In the genomic region with DNA sequence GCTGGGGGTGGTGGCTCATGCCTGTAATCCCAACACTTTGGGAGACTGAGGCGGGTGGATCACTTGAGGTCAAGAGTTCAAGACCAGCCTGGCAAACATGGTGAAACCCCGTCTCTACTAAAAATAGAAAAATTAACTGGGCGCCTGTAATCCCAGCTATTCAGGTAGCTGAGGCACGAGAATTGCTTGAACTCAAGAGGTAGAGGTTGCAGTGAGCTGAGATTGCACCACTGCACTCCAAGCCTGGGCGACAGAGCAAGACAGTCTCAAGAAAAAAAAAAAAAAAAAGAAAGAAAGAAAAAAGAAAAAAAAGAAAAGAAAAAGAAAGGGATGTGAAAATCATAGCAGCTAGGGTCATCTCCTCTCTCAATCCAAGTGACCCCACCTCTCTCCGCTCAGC, we compare ENCODE assay signal across 8 cellular contexts. TPM values are rescaled to one million over a fixed set of nuclear protein-coding genes. Genes with fewer than 3 reads are reported as not detected.
DNase-seq lines count a peak whose midpoint lies in the region; ATAC-seq and TF ChIP-seq lines count a peak whose summit lies in the region.
"Not testable (repeated sequence)": the region's sequence is repeated elsewhere in the genome, so short reads cannot be mapped to it uniquely, and the experiment has no call there.

No MANE protein-coding gene starts in this region.

- H3K27me3 ChIP-seq in CD4-positive, alpha-beta memory T cell (ENCODE audit: insufficient read depth, low read length); WERI-Rb-1 (ENCODE audit: insufficient read depth, low read depth, severe bottlenecking); heart left ventricle; lower lobe of right lung (ENCODE audit: low read depth); skeletal muscle tissue (ENCODE audit: control insufficient read depth in 3 of 3, insufficient read depth in 3 of 3, low read length in 3 of 3); uterus: not testable (repeated sequence)

- H3K27me3 Mint-ChIP-seq in CD4-positive, alpha-beta memory T cell; activated naive CD8-positive, alpha-beta T cell treated with anti-CD3 and anti-CD28 coated beads, Interleukin-2, amount 50 U/mL, for 24 hours; natural killer cell treated with Interleukin-12 subunit alpha and Interleukin-12 subunit beta and Interleukin-15 and Interleukin-18, amount 100 ng/mL, for 72 hours: not testable (repeated sequence)

- H3K9me3 Mint-ChIP-seq in CD4-positive, alpha-beta memory T cell; activated naive CD8-positive, alpha-beta T cell treated with anti-CD3 and anti-CD28 coated beads, Interleukin-2, amount 50 U/mL, for 24 hours; natural killer cell treated with Interleukin-12 subunit alpha and Interleukin-12 subunit beta and Interleukin-15 and Interleukin-18, amount 100 ng/mL, for 72 hours: not testable (repeated sequence)

- not testable (repeated sequence) for TF ChIP-seq CTCF in WERI-Rb-1 (IDR thresholded peaks at IDR 0.05; ENCODE audit: low read depth, low read length); heart left ventricle (IDR thresholded peaks at IDR 0.05); lower lobe of right lung (IDR thresholded peaks at IDR 0.05); uterus (IDR thresholded peaks at IDR 0.05)

- intact Hi-C loops in CD4-positive, alpha-beta memory T cell (cut with micrococcal nuclease); lower lobe of right lung (cut with DNase I): not testable (repeated sequence)
- intact Hi-C loops in heart left ventricle (cut with DNase I) (loop anchor here in 6 of 10 donors (5.0 to 10.0 kb wide), 5 partner anchors 33 to 270 kb away; a partner anchor contains a TSS), uterus (cut with DNase I; ENCODE audit: low total_unique reads) (loop anchor here (5.0 kb wide), 1 partner anchor 58 kb away; no protein-coding TSS in a partner anchor)

- peak overlapping the region; percentile 59 to 88 (median 82) for H3K27ac Mint-ChIP-seq in CD4-positive, alpha-beta memory T cell
- peak overlapping the region; percentile 25 for H3K27ac Mint-ChIP-seq in activated naive CD8-positive, alpha-beta T cell treated with anti-CD3 and anti-CD28 coated beads, Interleukin-2, amount 50 U/mL, for 24 hours
- peak overlapping the region; percentile 47 to 64 for H3K27ac Mint-ChIP-seq in natural killer cell treated with Interleukin-12 subunit alpha and Interleukin-12 subunit beta and Interleukin-15 and Interleukin-18, amount 100 ng/mL, for 72 hours

- peaks cover 72% of the 10 kb centered on the region for H3K36me3 ChIP-seq in CD4-positive, alpha-beta memory T cell (ENCODE audit: insufficient read depth, low read length)
- H3K36me3 ChIP-seq in WERI-Rb-1 (peaks cover 57% of the 10 kb centered on the region), heart left ventricle (peaks cover 0 to 32% (median 27%) of the 10 kb centered on the region in 9 donors), lower lobe of right lung (peaks cover 26% of the 10 kb centered on the region)
- H3K36me3 ChIP-seq in skeletal muscle tissue (ENCODE audit: control insufficient read depth in 3 of 3, insufficient read depth in 3 of 3, low read length in 3 of 3); uterus: not testable (repeated sequence)

- not testable (repeated sequence) for H3K4me3 Mint-ChIP-seq in CD4-positive, alpha-beta memory T cell; activated naive CD8-positive, alpha-beta T cell treated with anti-CD3 and anti-CD28 coated beads, Interleukin-2, amount 50 U/mL, for 24 hours; natural killer cell treated with Interleukin-12 subunit alpha and Interleukin-12 subunit beta and Interleukin-15 and Interleukin-18, amount 100 ng/mL, for 72 hours

- not testable (repeated sequence) for H3K9ac ChIP-seq in skeletal muscle tissue (ENCODE audit: low read depth in 1 of 3, low read length in 3 of 3)

- not testable (repeated sequence) for TF ChIP-seq POLR2A in heart left ventricle (IDR thresholded peaks at IDR 0.05); uterus (IDR thresholded peaks at IDR 0.05)

- H3K36me3 Mint-ChIP-seq in CD4-positive, alpha-beta memory T cell: peaks cover 56 to 75% of the 10 kb centered on the region in 2 donors
- H3K36me3 Mint-ChIP-seq in activated naive CD8-positive, alpha-beta T cell treated with anti-CD3 and anti-CD28 coated beads, Interleukin-2, amount 50 U/mL, for 24 hours (ENCODE audit: low read depth): peaks cover 24% of the 10 kb centered on the region
- H3K36me3 Mint-ChIP-seq in natural killer cell treated with Interleukin-12 subunit alpha and Interleukin-12 subunit beta and Interleukin-15 and Interleukin-18, amount 100 ng/mL, for 72 hours: peaks cover 13% of the 10 kb centered on the region

- not testable (repeated sequence) for H3K27ac ChIP-seq in CD4-positive, alpha-beta memory T cell (ENCODE audit: low read depth, low read length)
- H3K27ac ChIP-seq in WERI-Rb-1 (peak overlapping the region; percentile 77), heart left ventricle (peak overlapping the region in 8 of 12 donors; percentile 2 to 85 (median 76)), lower lobe of right lung (peak overlapping the region; percentile 18), skeletal muscle tissue (ENCODE audit: low read depth, low read length) (peak overlapping the region; percentile 62), uterus (peak overlapping the region; percentile 82 to 84)

- ATAC-seq in activated naive CD8-positive, alpha-beta T cell treated with anti-CD3 and anti-CD28 coated beads, Interleukin-2, amount 50 U/mL, for 24 hours; heart left ventricle; lower lobe of right lung; natural killer cell treated with Interleukin-12 subunit alpha and Interleukin-12 subunit beta and Interleukin-15 and Interleukin-18, amount 100 ng/mL, for 72 hours: not testable (repeated sequence)

- peaks cover 28% of the 10 kb centered on the region for H3K4me1 ChIP-seq in CD4-positive, alpha-beta memory T cell (ENCODE audit: insufficient read depth, low read length)
- H3K4me1 ChIP-seq in heart left ventricle (peaks cover 0 to 69% (median 45%) of the 10 kb centered on the region in 12 donors), lower lobe of right lung (peaks cover 28% of the 10 kb centered on the region), skeletal muscle tissue (ENCODE audit: control insufficient read depth in 3 of 3, insufficient read depth in 3 of 3, low read length in 3 of 3) (peaks cover 38 to 40% (median 38%) of the 10 kb centered on the region in 3 donors), uterus (peaks cover 18 to 23% of the 10 kb centered on the region in 2 donors)

- not testable (repeated sequence) for H3K9me3 ChIP-seq in CD4-positive, alpha-beta memory T cell (ENCODE audit: control insufficient read depth in 1 of 2, low read length in 2 of 2); heart left ventricle; lower lobe of right lung; skeletal muscle tissue (ENCODE audit: control insufficient read depth in 3 of 3, low read length in 3 of 3); uterus
- peaks cover 13% of the 10 kb centered on the region for H3K9me3 ChIP-seq in WERI-Rb-1 (ENCODE audit: severe bottlenecking)

- not testable (repeated sequence) for DNase-seq in CD4-positive, alpha-beta memory T cell; WERI-Rb-1; activated naive CD8-positive, alpha-beta T cell treated with anti-CD3 and anti-CD28 coated beads, Interleukin-2, amount 50 U/mL, for 24 hours; heart left ventricle; lower lobe of right lung; uterus
- DNase-seq in natural killer cell treated with Interleukin-12 subunit alpha and Interleukin-12 subunit beta and Interleukin-15 and Interleukin-18, amount 100 ng/mL, for 72 hours (ENCODE audit: low spot score): peak; percentile 31

- CTCF ChIA-PET in CD4-positive, alpha-beta memory T cell (lab: Charles Lee; ENCODE audit: partially characterized antibody): not testable (repeated sequence)

- POLR2A ChIA-PET in CD4-positive, alpha-beta memory T cell (lab: Charles Lee; ENCODE audit: partially characterized antibody): interaction anchor here (0.7 to 1.3 kb wide), 5 partner anchors 9 to 40 kb away, joined by 3 to 5 read pairs (median 3); a partner anchor contains a TSS

- 67 to 80% (median 72%) methylated on average over 6 of the region's 6 CpGs for WGBS in heart left ventricle, 4 donors

- H3K4me1 Mint-ChIP-seq in CD4-positive, alpha-beta memory T cell: peaks cover 24 to 55% (median 35%) of the 10 kb centered on the region in 4 donors
- peaks cover 36% of the 10 kb centered on the region for H3K4me1 Mint-ChIP-seq in activated naive CD8-positive, alpha-beta T cell treated with anti-CD3 and anti-CD28 coated beads, Interleukin-2, amount 50 U/mL, for 24 hours
- peaks cover 22 to 35% of the 10 kb centered on the region in 2 donors for H3K4me1 Mint-ChIP-seq in natural killer cell treated with Interleukin-12 subunit alpha and Interleukin-12 subunit beta and Interleukin-15 and Interleukin-18, amount 100 ng/mL, for 72 hours (ENCODE audit: low read depth in 2 of 2)

- H3K4me3 ChIP-seq in CD4-positive, alpha-beta memory T cell (ENCODE audit: low read length in 2 of 2); WERI-Rb-1 (ENCODE audit: low read depth, low read length); heart left ventricle; lower lobe of right lung; skeletal muscle tissue (ENCODE audit: low read length in 3 of 3); uterus: not testable (repeated sequence)

RNA-seq across cellular contexts. Expression of a gene that starts 16.8 kb away (rescaled TPM):
- 10 to 100 TPM; 48.4 to 52.1 TPM for total RNA-seq in CD4-positive, alpha-beta memory T cell
- polyA plus RNA-seq in CD4-positive, alpha-beta memory T cell: 10 to 100 TPM; 30.8 to 38.9 TPM
- total RNA-seq in heart left ventricle (10 to 100 TPM; 61.0 to 93.4 (median 66.2) TPM), lower lobe of right lung (38.9 TPM), skeletal muscle tissue (48.0 TPM), uterus (10 to 100 TPM; 23.6 to 49.1 (median 36.3) TPM)
- polyA plus RNA-seq in heart left ventricle: 100 to 1,000 TPM in 1 of 2 donors, 10 to 100 TPM in 1; 50.3 to 137 TPM
- total RNA-seq in natural killer cell treated with Interleukin-12 subunit alpha and Interleukin-12 subunit beta and Interleukin-15 and Interleukin-18, amount 100 ng/mL, for 72 hours: 100 to 1,000 TPM in 1 of 2 donors, 10 to 100 TPM in 1; 90.9 to 115 TPM

RNA-seq across cellular contexts. Expression of a gene that starts 39.4 kb away (rescaled TPM):
- total RNA-seq in CD4-positive, alpha-beta memory T cell: 100 to 1,000 TPM in 1 of 2 experiments, 10 to 100 TPM in 1; 95.1 to 102 TPM
- polyA plus RNA-seq in CD4-positive, alpha-beta memory T cell: 10 to 100 TPM; 61.2 to 73.4 TPM
- total RNA-seq in heart left ventricle: 10 to 100 TPM in 6 of 9 donors, 1 to 10 TPM in 3; 5.9 to 18.5 (median 14.9) TPM
- polyA plus RNA-seq in heart left ventricle: 1 to 10 TPM; 5.2 to 7.1 TPM
- total RNA-seq in lower lobe of right lung: 16.4 TPM
- 10 to 100 TPM; 22.4 to 36.4 TPM for total RNA-seq in natural killer cell treated with Interleukin-12 subunit alpha and Interleukin-12 subunit beta and Interleukin-15 and Interleukin-18, amount 100 ng/mL, for 72 hours
- 5.2 TPM for total RNA-seq in skeletal muscle tissue
- total RNA-seq in uterus: 10 to 100 TPM in 3 of 4 donors, 1 to 10 TPM in 1; 2.6 to 40.2 (median 19.5) TPM

RNA-seq across cellular contexts. Expression of a gene that starts 46.7 kb away (rescaled TPM):
- total RNA-seq in CD4-positive, alpha-beta memory T cell: 10 to 100 TPM; 83.1 to 86.1 TPM
- polyA plus RNA-seq in CD4-positive, alpha-beta memory T cell: 100 to 1,000 TPM; 111 to 126 TPM
- 10 to 100 TPM; 46.7 to 96.1 (median 60.4) TPM for total RNA-seq in heart left ventricle
- 10 to 100 TPM; 28.5 to 72.0 TPM for polyA plus RNA-seq in heart left ventricle
- 81.8 TPM for total RNA-seq in lower lobe of right lung
- total RNA-seq in natural killer cell treated with Interleukin-12 subunit alpha and Interleukin-12 subunit beta and Interleukin-15 and Interleukin-18, amount 100 ng/mL, for 72 hours: 10 to 100 TPM; 59.3 to 87.7 TPM
- total RNA-seq in skeletal muscle tissue: 61.6 TPM
- total RNA-seq in uterus: 100 to 1,000 TPM in 2 of 4 donors, 10 to 100 TPM in 2; 44.3 to 147 (median 99.0) TPM

Comparison
In these comparisons a context has a peak if more than half of its experiments do, and no peak if none do; other contexts are left out.
1. H3K27ac Mint-ChIP-seq: peak in every context shown above with its lines; median percentile 82 in CD4-positive, alpha-beta memory T cell; 56 in natural killer cell treated with Interleukin-12 subunit alpha and Interleukin-12 subunit beta and Interleukin-15 and Interleukin-18, amount 100 ng/mL, for 72 hours; 25 in activated naive CD8-positive, alpha-beta T cell treated with anti-CD3 and anti-CD28 coated beads, Interleukin-2, amount 50 U/mL, for 24 hours.